Comparison of ENCODE assay signal across 8 cellular contexts in the genomic region with DNA sequence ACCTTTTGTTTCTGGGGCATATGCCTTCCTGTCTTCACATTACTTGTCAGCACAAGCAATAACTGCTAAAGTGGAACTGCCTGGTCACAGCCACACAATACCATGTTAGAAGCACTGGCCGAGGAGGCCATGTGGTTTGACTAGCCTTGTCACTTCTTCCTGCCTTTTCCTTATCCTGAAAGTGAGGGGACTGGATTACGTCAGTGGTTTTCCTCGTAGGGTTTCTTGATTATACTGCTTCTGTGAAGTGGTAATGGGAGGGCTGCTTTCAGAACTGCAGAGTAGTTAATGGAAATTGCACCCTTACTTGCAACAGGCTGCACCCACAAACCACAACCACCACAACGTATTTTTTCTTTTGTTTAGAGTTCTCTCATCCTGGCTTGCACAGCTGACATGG. TPM values are rescaled to one million over a fixed set of nuclear protein-coding genes. Genes with fewer than 3 reads are reported as not detected.
A peak's percentile ranks its signal among the peaks of the same experiment; 100 is the strongest.
DNase-seq lines count a peak whose midpoint lies in the region; ATAC-seq and TF ChIP-seq lines count a peak whose summit lies in the region.

No MANE protein-coding gene starts in this region.

- dilution Hi-C loops in IMR-90 (cut with HindIII; ENCODE audit: low sequenced_read_pairs, unreplicated experiment), result no loop called here

- peak overlapping the region; percentile 70 for H4K91ac ChIP-seq in IMR-90 (ENCODE audit: insufficient read depth, low read depth, low read length)

- H3K9ac ChIP-seq in IMR-90 (ENCODE audit: low read depth, low read length), result peak overlapping the region; percentile 39; the same call in 1 of the 2 replicates

- no peak overlapping the region for H2BK120ac ChIP-seq in IMR-90 (ENCODE audit: low read depth, low read length)

- no peak overlapping the region for H2BK15ac ChIP-seq in IMR-90 (ENCODE audit: low read depth, low read length)

- H3K9me3 Mint-ChIP-seq in activated CD4-positive, alpha-beta memory T cell treated with anti-CD3 and anti-CD28 coated beads for 36 hours, result no peaks in the 10 kb centered on the region

- H2BK20ac ChIP-seq in IMR-90 (ENCODE audit: low read depth, low read length), result no peak overlapping the region; the same call in 1 of the 2 replicates

- H3K56ac ChIP-seq in IMR-90 (ENCODE audit: extremely low read depth, insufficient read depth, low read length), result no peak overlapping the region; the same call in 1 of the 2 replicates

- H2AFZ ChIP-seq in IMR-90 (replicated peaks; ENCODE audit: low read length, poor library complexity), result no peak overlapping the region

- TF ChIP-seq CTCF in AG04450 (IDR thresholded peaks at IDR 0.05; ENCODE audit: low read depth, low read length) (no peak), IMR-90 (conservative IDR thresholded peaks at IDR 0.05; ENCODE audit: low read depth, low read length) (no peak), fibroblast of villous mesenchyme (IDR thresholded peaks at IDR 0.05; ENCODE audit: insufficient read depth, low read depth, low read length) (no peak)

- TF ChIP-seq POLR2A in IMR-90 (IDR thresholded peaks at IDR 0.05; ENCODE audit: low read depth, low read length), result no peak

- H3K4me1 ChIP-seq in IMR-90 (ENCODE audit: control insufficient read depth, insufficient read depth, low read length), result peaks cover 4% of the 10 kb centered on the region; the same call in 1 of the 2 replicates

- no peak for DNase-seq in AG04450 (ENCODE audit: low read depth, low spot score)
- no peak for DNase-seq in IMR-90
- DNase-seq in activated CD4-positive, alpha-beta memory T cell treated with anti-CD3 and anti-CD28 coated beads for 36 hours, result peak; percentile 44
- peak; percentile 13 for DNase-seq in fibroblast of villous mesenchyme (ENCODE audit: low read depth)
- no peak for DNase-seq in effector CD8-positive, alpha-beta T cell (lab: John Stamatoyannopoulos, UW)
- no peak for DNase-seq in hypothalamus (lab: John Stamatoyannopoulos, UW)
- no peak for DNase-seq in Right ventricle myocardium superior

- H3K27ac ChIP-seq in AG04450 (ENCODE audit: low read depth, low read length) (peak overlapping the region; percentile 2), IMR-90 (ENCODE audit: insufficient read depth, low read length) (peak overlapping the region; percentile 87; the same call in 1 of the 2 replicates)

- WGBS in IMR-90 (ENCODE audit: extremely low coverage in 2 of 2, insufficient read length in 1 of 2), 2 experiments, result no CpG with 5 or more reads among the region's 4 CpGs

- H3K9me3 ChIP-seq in AG04450 (ENCODE audit: control insufficient read depth, insufficient read depth, low read length) (no peaks in the 10 kb centered on the region), IMR-90 (ENCODE audit: control insufficient read depth, insufficient read depth, low read length) (no peaks in the 10 kb centered on the region)

- no peaks in the 10 kb centered on the region for H3K27me3 Mint-ChIP-seq in activated CD4-positive, alpha-beta memory T cell treated with anti-CD3 and anti-CD28 coated beads for 36 hours

- POLR2A ChIA-PET in AG04450 (lab: Yijun Ruan, JAX) (no interaction called here), IMR-90 (lab: Charles Lee; ENCODE audit: unreplicated experiment) (no interaction called here)
- POLR2A ChIA-PET in activated CD4-positive, alpha-beta memory T cell treated with anti-CD3 and anti-CD28 coated beads for 36 hours (lab: Charles Lee), result no interaction called here

- no peak overlapping the region; the same call in 1 of the 2 replicates for H4K5ac ChIP-seq in IMR-90 (ENCODE audit: low read depth, low read length)

- no peak overlapping the region for H3K18ac ChIP-seq in IMR-90 (ENCODE audit: low read depth, low read length)

- no peak overlapping the region for H2AK9ac ChIP-seq in IMR-90 (replicated peaks; ENCODE audit: low read depth, low read length, poor library complexity)

- CTCF ChIA-PET in AG04450 (lab: Charles Lee), result no interaction called here
- CTCF ChIA-PET in IMR-90 (lab: Yijun Ruan, JAX), result no interaction called here
- CTCF ChIA-PET in activated CD4-positive, alpha-beta memory T cell treated with anti-CD3 and anti-CD28 coated beads for 36 hours (lab: Charles Lee), result interaction anchor here (0.7 kb wide), 2 partner anchors 12 to 19 kb away, joined by 3 to 4 read pairs; no protein-coding TSS in a partner anchor

- H3K79me1 ChIP-seq in IMR-90 (ENCODE audit: low read depth in 1 of 2, low read length in 2 of 2), result no peaks in the 10 kb centered on the region; a peak in 2 of 4 replicates

- peaks cover 14% of the 10 kb centered on the region for H3K36me3 ChIP-seq in IMR-90 (ENCODE audit: control insufficient read depth, insufficient read depth, low read length)

- peak overlapping the region; percentile 81; the same call in 1 of the 2 replicates for H3K4ac ChIP-seq in IMR-90 (ENCODE audit: low read depth, low read length)

- no peak for ATAC-seq in IMR-90 (ENCODE audit: low read depth)
- no peak for ATAC-seq in HG03095 (IDR thresholded peaks at IDR 0.05; ENCODE audit: unreplicated experiment)
- no peak for ATAC-seq in Right ventricle myocardium superior (ENCODE audit: poor library complexity)

- no peak overlapping the region for H2BK5ac ChIP-seq in IMR-90 (ENCODE audit: low read depth, low read length, poor library complexity, severe bottlenecking)

- no peaks in the 10 kb centered on the region for H4K20me1 ChIP-seq in IMR-90 (ENCODE audit: insufficient read depth, low read length)

- peaks cover 37% of the 10 kb centered on the region for H3K4me1 Mint-ChIP-seq in activated CD4-positive, alpha-beta memory T cell treated with anti-CD3 and anti-CD28 coated beads for 36 hours (ENCODE audit: low read depth)

- H4K8ac ChIP-seq in IMR-90 (ENCODE audit: low read depth in 2 of 2, low read length in 2 of 2), result peak overlapping the region in 1 of 2 experiments; percentile 76; a peak in 2 of 4 replicates

- intact Hi-C loops in IMR-90 (cut with micrococcal nuclease), result no loop called here
- intact Hi-C loops in activated CD4-positive, alpha-beta memory T cell treated with anti-CD3 and anti-CD28 coated beads for 36 hours (cut with micrococcal nuclease), result loop anchor here (2.0 kb wide), 2 partner anchors 38 to 56 kb away; a partner anchor contains a TSS
- intact Hi-C loops in Right ventricle myocardium superior (cut with DNase I), result no loop called here

- in situ Hi-C loops in IMR-90 (cut with MboI; ENCODE audit: low sequenced_read_pairs), result loop anchor here (25.0 kb wide), 1 partner anchor 870 kb away; no protein-coding TSS in a partner anchor

- BruUV-seq in IMR-90 (replicated peaks; lab: Mats Ljungman, UMichigan), result no TSS peak

- H3K27ac Mint-ChIP-seq in activated CD4-positive, alpha-beta memory T cell treated with anti-CD3 and anti-CD28 coated beads for 36 hours, result peak overlapping the region; percentile 58

- peak overlapping the region; percentile 74; the same call in 1 of the 2 replicates for H2AK5ac ChIP-seq in IMR-90 (ENCODE audit: low read depth, low read length)

- peak overlapping the region; percentile 87 for H3K23ac ChIP-seq in IMR-90 (ENCODE audit: low read depth, low read length)

- peaks cover 3% of the 10 kb centered on the region for H3K9me1 ChIP-seq in IMR-90 (ENCODE audit: insufficient read depth, low read length)

- H3K4me3 ChIP-seq in AG04450 (ENCODE audit: low read depth, low read length) (no peak overlapping the region), IMR-90 (ENCODE audit: insufficient read depth, low read depth, low read length) (no peak overlapping the region), fibroblast of villous mesenchyme (ENCODE audit: low read depth, low read length) (no peak overlapping the region)

- H3K4me2 ChIP-seq in IMR-90 (ENCODE audit: low read depth, low read length), result no peak overlapping the region

- H3K27me3 ChIP-seq in AG04450 (ENCODE audit: control insufficient read depth, insufficient read depth, low read length) (no peaks in the 10 kb centered on the region), IMR-90 (ENCODE audit: control insufficient read depth, insufficient read depth, low read length) (no peaks in the 10 kb centered on the region)

- H3K4me3 Mint-ChIP-seq in activated CD4-positive, alpha-beta memory T cell treated with anti-CD3 and anti-CD28 coated beads for 36 hours, result no peak overlapping the region

- peak overlapping the region; percentile 80; the same call in 1 of the 2 replicates for H3K14ac ChIP-seq in IMR-90 (replicated peaks; ENCODE audit: low read depth, low read length)

- no peak for TF ChIP-seq RAD21 in IMR-90 (IDR thresholded peaks at IDR 0.05; ENCODE audit: low read length)

- peaks cover 23% of the 10 kb centered on the region for H3K36me3 Mint-ChIP-seq in activated CD4-positive, alpha-beta memory T cell treated with anti-CD3 and anti-CD28 coated beads for 36 hours

TF ChIP-seq in IMR-90, 13 proteins besides CTCF, POLR2A, EP300 and RAD21 (continues in another document):
- no peak for TF ChIP-seq CHD1 (IDR thresholded peaks at IDR 0.05; ENCODE audit: low read depth, low read length)
- no peak for TF ChIP-seq MXI1 (IDR thresholded peaks at IDR 0.05; ENCODE audit: borderline replicate concordance, low read depth, low read length)
- TF ChIP-seq CEBPB (IDR thresholded peaks at IDR 0.05; ENCODE audit: low read depth, low read length), result no peak
- TF ChIP-seq RCOR1 (IDR thresholded peaks at IDR 0.05; ENCODE audit: insufficient replicate concordance, low read length), result no peak
- TF ChIP-seq FOS (IDR thresholded peaks at IDR 0.05; ENCODE audit: low read depth, low read length), result no peak
- no peak for TF ChIP-seq MAFK (IDR thresholded peaks at IDR 0.05; ENCODE audit: low read depth, low read length)

RNA-seq across cellular contexts. Expression of a gene that starts 26.6 kb away (rescaled TPM):
- polyA plus RNA-seq in AG04450 (2011; rRNA removed), result 6.1 and 7.7 TPM in 2 replicates
- polyA minus RNA-seq in AG04450 (2011; rRNA and poly(A)+ RNA removed), result 2.3 and 3.1 TPM in 2 replicates
- total RNA-seq in IMR-90 (2012; rRNA removed), result 4.7 and 6.9 TPM in 2 replicates
- polyA plus RNA-seq in IMR-90 (2012; rRNA removed), result 9.0 and 11.3 TPM in 2 replicates
- polyA plus RNA-seq in IMR-90 (2012; cell fraction: cytosol; rRNA removed), result 2.1 and 2.3 TPM in 2 replicates
- 5.0 and 28.0 TPM in 2 replicates for polyA plus RNA-seq in IMR-90 (2012; cell fraction: nucleus; rRNA removed; ENCODE audit: low replicate concordance)
- total RNA-seq in activated CD4-positive, alpha-beta memory T cell treated with anti-CD3 and anti-CD28 coated beads for 36 hours, result 10 to 100 TPM; 16.2 to 17.3 TPM
- 4.8 and 5.6 TPM in 2 replicates for total RNA-seq in fibroblast of villous mesenchyme
- total RNA-seq in Right ventricle myocardium superior, result 6.8 TPM

RNA-seq across cellular contexts. Expression of a gene that starts 37.7 kb away (rescaled TPM):
- 42.6 and 60.8 TPM in 2 replicates for polyA plus RNA-seq in AG04450 (2011; rRNA removed)
- 13.5 and 32.5 TPM in 2 replicates for polyA minus RNA-seq in AG04450 (2011; rRNA and poly(A)+ RNA removed)
- 28.3 and 117 TPM in 2 replicates for total RNA-seq in IMR-90 (2012; rRNA removed)
- polyA plus RNA-seq in IMR-90 (2012; rRNA removed), result 34.0 and 46.5 TPM in 2 replicates
- polyA plus RNA-seq in IMR-90 (2012; cell fraction: cytosol; rRNA removed), result 7.5 and 13.6 TPM in 2 replicates
- polyA plus RNA-seq in IMR-90 (2012; cell fraction: nucleus; rRNA removed; ENCODE audit: low replicate concordance), result 3.2 and 16.1 TPM in 2 replicates
- 10 to 100 TPM; 21.4 to 29.3 TPM for total RNA-seq in activated CD4-positive, alpha-beta memory T cell treated with anti-CD3 and anti-CD28 coated beads for 36 hours
- 27.4 and 39.7 TPM in 2 replicates for total RNA-seq in fibroblast of villous mesenchyme
- total RNA-seq in Right ventricle myocardium superior, result 117 TPM

Comparison
In these comparisons a context has a peak if more than half of its experiments do, and no peak if none do; other contexts are left out.
1. DNase-seq: peak in activated CD4-positive, alpha-beta memory T cell treated with anti-CD3 and anti-CD28 coated beads for 36 hours (single experiment) and fibroblast of villous mesenchyme (single experiment); none in AG04450 (single experiment), IMR-90 (single experiment), effector CD8-positive, alpha-beta T cell (single experiment), hypothalamus (0 of 51) and Right ventricle myocardium superior (single experiment).